15 cellular contexts compared by ENCODE assay signal in genomic region chr1:108780937-108781574, GRCh38.
"Had no signal": no experiment of that assay in that cellular context is flagged by ENCODE, and none has a peak within 500 bp of the region (broad histone marks: within the 10 kb centered on the region; RNA-seq: fewer than 3 reads in every experiment).

No MANE protein-coding gene starts in this region.

- ATAC-seq: activated T-cell treated with anti-CD3 and anti-CD28 coated beads, Interleukin-2, amount 50 U/mL, for 4 hours; foreskin keratinocyte; left lung; psoas muscle; sciatic nerve; stimulated activated memory B cell treated with anti-CD40 and anti-IgM and Interleukin-4, amounts not matched to agents 10 μg/mL and 1 μg/mL and 100 μg/mL, for 72 hours had no signal

- DNase-seq: activated CD4-positive, alpha-beta memory T cell treated with anti-CD3 and anti-CD28 coated beads for 36 hours; activated CD4-positive, CD25-positive, alpha-beta regulatory T cell treated with anti-CD3 and anti-CD28 coated beads, Interleukin-2, amount 50 U/mL, for 72 hours; activated effector memory CD4-positive, alpha-beta T cell treated with anti-CD3 and anti-CD28 coated beads, Interleukin-2, amount 50 U/mL, for 16 hours; activated T-cell treated with anti-CD3 and anti-CD28 coated beads, Interleukin-2, amount 50 U/mL, for 4 hours; amygdala; cerebellar nuclear complex; foreskin keratinocyte; head of caudate nucleus; left lung; mesenchymal stem cell; psoas muscle; spleen; stimulated activated CD4-positive, alpha-beta T cell treated with anti-CD3 and anti-CD28 coated beads, Interleukin-1b, Interleukin-23, amount 100 ng/mL, for 48 hours had no signal
